In genomic region chr10:30596037-30596436, GRCh38 we compare ENCODE assay signal across 1 cellular context.
TF ChIP-seq lines count a peak whose summit lies in the region.

No MANE protein-coding gene starts in this region.

TF ChIP-seq in HepG2, 621 proteins besides CTCF, POLR2A, EP300 and RAD21 (continued from another document and continues in another):
- TF ChIP-seq BCL6 (CRISPR knock-in tag; IDR thresholded peaks at IDR 0.05) (0 out of 2 replicates have a peak, but pooled peaks have one; percentile 12), GATAD2A (CRISPR knock-in tag; IDR thresholded peaks at IDR 0.05) (peak; percentile 15; the same call in 1 of the 2 replicates), ZNF839 (CRISPR knock-in tag; IDR thresholded peaks at IDR 0.05; ENCODE audit: borderline replicate concordance) (no peak), REPIN1 (CRISPR knock-in tag; IDR thresholded peaks at IDR 0.05; ENCODE audit: borderline replicate concordance, low read depth) (0 out of 2 replicates have a peak, but pooled peaks have one; percentile 28), SALL1 (CRISPR knock-in tag; IDR thresholded peaks at IDR 0.05) (peak; percentile 36), RAD51 (IDR thresholded peaks at IDR 0.05; ENCODE audit: borderline replicate concordance) (no peak), ZNF784 (CRISPR knock-in tag; IDR thresholded peaks at IDR 0.05; ENCODE audit: borderline replicate concordance) (no peak), FOXM1 (CRISPR knock-in tag; IDR thresholded peaks at IDR 0.05) (no peak), ZNF546 (CRISPR knock-in tag; conservative IDR thresholded peaks at IDR 0.05) (no peak), ZNF317 (CRISPR knock-in tag; IDR thresholded peaks at IDR 0.05) (no peak), ATF3 (CRISPR knock-in tag; IDR thresholded peaks at IDR 0.05) (no peak), NCOA5 (CRISPR knock-in tag; IDR thresholded peaks at IDR 0.05) (no peak), PREB (CRISPR knock-in tag; IDR thresholded peaks at IDR 0.05) (no peak), PHF8 (CRISPR knock-in tag; IDR thresholded peaks at IDR 0.05) (no peak), PATZ1 (CRISPR knock-in tag; IDR thresholded peaks at IDR 0.05) (peak; percentile 12; the same call in 1 of the 2 replicates), IRX3 (CRISPR knock-in tag; IDR thresholded peaks at IDR 0.05; ENCODE audit: borderline replicate concordance, low read depth) (no peak), ZBTB33 (CRISPR knock-in tag; IDR thresholded peaks at IDR 0.05) (peak; percentile 39; the same call in 1 of the 2 replicates), PPARG (CRISPR knock-in tag; conservative IDR thresholded peaks at IDR 0.05) (no peak), ZMYM3 (CRISPR knock-in tag; IDR thresholded peaks at IDR 0.05) (no peak), ZFX (CRISPR knock-in tag; IDR thresholded peaks at IDR 0.05; ENCODE audit: low read depth) (peak; percentile 45; the same call in 1 of the 2 replicates), PHF5A (CRISPR knock-in tag; IDR thresholded peaks at IDR 0.05; ENCODE audit: low read depth, unreplicated experiment) (no peak), MAX (IDR thresholded peaks at IDR 0.05) (peak; percentile 46; the same call in 1 of the 2 replicates), TBL1XR1 (IDR thresholded peaks at IDR 0.05; ENCODE audit: borderline replicate concordance, low read length, partially characterized antibody) (no peak), PHF21A (CRISPR knock-in tag; IDR thresholded peaks at IDR 0.05) (no peak), ZFY (CRISPR knock-in tag; IDR thresholded peaks at IDR 0.05) (peak; percentile 19; the same call in 1 of the 2 replicates), ZC3H4 (CRISPR knock-in tag; IDR thresholded peaks at IDR 0.05; ENCODE audit: borderline replicate concordance) (no peak), ZSCAN5A (CRISPR knock-in tag; IDR thresholded peaks at IDR 0.05; ENCODE audit: borderline replicate concordance) (no peak), SNRNP70 (IDR thresholded peaks at IDR 0.05; ENCODE audit: low read depth, low read length) (no peak), ZNF687 (CRISPR knock-in tag; IDR thresholded peaks at IDR 0.05) (peak; percentile 51), ISL2 (CRISPR knock-in tag; IDR thresholded peaks at IDR 0.05) (no peak), SOX6 (IDR thresholded peaks at IDR 0.05) (no peak), SOX6 (CRISPR knock-in tag; IDR thresholded peaks at IDR 0.05) (peak; percentile 20; the same call in 1 of the 2 replicates), ZBTB7B (CRISPR knock-in tag; IDR thresholded peaks at IDR 0.05) (peak; percentile 80), NR2F2 (IDR thresholded peaks at IDR 0.05; ENCODE audit: borderline replicate concordance, low read depth) (0 out of 2 replicates have a peak, but pooled peaks have one; percentile 2), HHEX (CRISPR knock-in tag; IDR thresholded peaks at IDR 0.05) (no peak), TBX2 (CRISPR knock-in tag; IDR thresholded peaks at IDR 0.05; ENCODE audit: borderline replicate concordance) (0 out of 2 replicates have a peak, but pooled peaks have one; percentile 30), PBX2 (CRISPR knock-in tag; IDR thresholded peaks at IDR 0.05) (no peak), HOXA9 (CRISPR knock-in tag; IDR thresholded peaks at IDR 0.05; ENCODE audit: borderline replicate concordance) (no peak), PAXIP1 (CRISPR knock-in tag; conservative IDR thresholded peaks at IDR 0.05) (0 out of 2 replicates have a peak, but pooled peaks have one; percentile 12), CEBPZ (IDR thresholded peaks at IDR 0.05; ENCODE audit: low read length) (no peak), ZNF749 (CRISPR knock-in tag; IDR thresholded peaks at IDR 0.05; ENCODE audit: borderline replicate concordance) (no peak)
